10 cellular contexts compared by ENCODE assay signal in genomic region chr6:27812805-27813626, GRCh38.
DNase-seq lines count a peak whose midpoint lies in the region; ATAC-seq and TF ChIP-seq lines count a peak whose summit lies in the region.
"Had no signal": no experiment of that assay in that cellular context is flagged by ENCODE, and none has a peak within 500 bp of the region (broad histone marks: within the 10 kb centered on the region; RNA-seq: fewer than 3 reads in every experiment).

No MANE protein-coding gene starts in this region.

- peak overlapping the region; percentile 69 for H3K4me2 ChIP-seq in SU-DHL-6 (ENCODE audit: low read depth, low read length, poor library complexity, severe bottlenecking)

- H3K9me3 Mint-ChIP-seq in Calu3 (ENCODE audit: low read depth, unreplicated experiment): no peaks in the 10 kb centered on the region
- no peaks in the 10 kb centered on the region for H3K9me3 Mint-ChIP-seq in HFFc6

- TF ChIP-seq CTCF in Calu3 (IDR thresholded peaks at IDR 0.05; ENCODE audit: unreplicated experiment) (no peak), HFFc6 (IDR thresholded peaks at IDR 0.05) (no peak), SU-DHL-6 (IDR thresholded peaks at IDR 0.05; ENCODE audit: insufficient read depth, low read length, poor library complexity, severe bottlenecking) (no peak)

- CTCF ChIA-PET in Calu3 (lab: Charles Lee): interaction anchor here (0.5 to 2.0 kb wide), 2 partner anchors 83 to 669 kb away, joined by 10 to 11 read pairs; no protein-coding TSS in a partner anchor

- DNase-seq in Calu3 (no peak), HFFc6 (no peak), SK-N-DZ (ENCODE audit: low spot score) (no peak)
- DNase-seq: NCI-H1694 treated with DMSO at 0.1 percent for 48 hours had no signal

- H3K27me3 Mint-ChIP-seq in Calu3 (ENCODE audit: unreplicated experiment) (no peaks in the 10 kb centered on the region), HFFc6 (ENCODE audit: insufficient read depth) (peaks cover 11% of the 10 kb centered on the region; the same call in 1 of the 2 replicates)

- H3K79me2 ChIP-seq in SU-DHL-6 (ENCODE audit: insufficient read depth, low read length): no peaks in the 10 kb centered on the region

- ATAC-seq in GM21360 (IDR thresholded peaks at IDR 0.05; ENCODE audit: unreplicated experiment): no peak
- ATAC-seq in GM21447 (IDR thresholded peaks at IDR 0.05; ENCODE audit: unreplicated experiment): no peak
- no peak for ATAC-seq in HG03442 (IDR thresholded peaks at IDR 0.05; ENCODE audit: unreplicated experiment)

- no peak overlapping the region for H2AFZ ChIP-seq in SU-DHL-6 (ENCODE audit: low read depth, low read length, severe bottlenecking)

- H3K9ac ChIP-seq in SU-DHL-6 (ENCODE audit: low read length): peak overlapping the region; percentile 70

- no TSS peak for BruUV-seq in Calu3 (replicated peaks; lab: Mats Ljungman, UMichigan)

- H3K27ac ChIP-seq in SU-DHL-6 (ENCODE audit: low read depth, low read length): peak overlapping the region; percentile 94
- H3K27ac ChIP-seq: thoracic aorta had no signal

- H3K27ac Mint-ChIP-seq in Calu3 (ENCODE audit: unreplicated experiment): peak overlapping the region; percentile 99
- peak overlapping the region; percentile 24; the same call in 1 of the 2 replicates for H3K27ac Mint-ChIP-seq in HFFc6

- no peaks in the 10 kb centered on the region for H3K9me2 ChIP-seq in SU-DHL-6 (replicated peaks; ENCODE audit: insufficient read depth, low read length)

- 0 out of 2 replicates have a peak, but pooled peaks cover 2% of the 10 kb centered on the region for H3K36me3 ChIP-seq in SU-DHL-6 (ENCODE audit: low read length)
- H3K36me3 ChIP-seq: thoracic aorta had no signal

- peaks cover 11% of the 10 kb centered on the region for H3K4me1 Mint-ChIP-seq in Calu3 (ENCODE audit: low read depth, unreplicated experiment)
- peaks cover 59% of the 10 kb centered on the region for H3K4me1 Mint-ChIP-seq in HFFc6 (ENCODE audit: low read depth)

- H3K9me3 ChIP-seq in SU-DHL-6 (ENCODE audit: insufficient read depth, low read length): no peaks in the 10 kb centered on the region
- H3K9me3 ChIP-seq: thoracic aorta had no signal

- H3K36me3 Mint-ChIP-seq in Calu3 (ENCODE audit: insufficient read depth, unreplicated experiment) (peaks cover 60% of the 10 kb centered on the region), HFFc6 (ENCODE audit: low read depth) (no peaks in the 10 kb centered on the region)

- no peaks in the 10 kb centered on the region for H4K20me1 ChIP-seq in SU-DHL-6 (ENCODE audit: low read depth, low read length)

- peak overlapping the region; percentile 89 for H3K4me3 Mint-ChIP-seq in Calu3 (ENCODE audit: low read depth, unreplicated experiment)
- H3K4me3 Mint-ChIP-seq in HFFc6: peak overlapping the region; percentile 41; the same call in 1 of the 2 replicates

- H3F3A ChIP-seq in SU-DHL-6 (ENCODE audit: insufficient read depth): peaks cover 83% of the 10 kb centered on the region

- intact Hi-C loops in Calu3 (cut with micrococcal nuclease; ENCODE audit: unreplicated experiment): no loop called here

- H3K4me3 ChIP-seq in SU-DHL-6 (ENCODE audit: insufficient read depth, low read length, poor library complexity, severe bottlenecking) (peak overlapping the region; percentile 32), iPS-11a (ENCODE audit: low read depth, low read length) (peak overlapping the region; percentile 44)
- H3K4me3 ChIP-seq: thoracic aorta had no signal

- no peaks in the 10 kb centered on the region for H3K27me3 ChIP-seq in SU-DHL-6 (ENCODE audit: low read length)
